19 cellular contexts compared by ENCODE assay signal in genomic region chr7:63065684-63066083, GRCh38.
A peak's percentile ranks its signal among the peaks of the same experiment; 100 is the strongest.
DNase-seq lines count a peak whose midpoint lies in the region; ATAC-seq and TF ChIP-seq lines count a peak whose summit lies in the region.
"Had no signal": no experiment of that assay in that cellular context is flagged by ENCODE, and none has a peak within 500 bp of the region (broad histone marks: within the 10 kb centered on the region; RNA-seq: fewer than 3 reads in every experiment).

No MANE protein-coding gene starts in this region.

- no peak overlapping the region for H3K4me2 ChIP-seq in SK-N-SH
- H3K4me2 ChIP-seq: BLaER1 had no signal

- peaks cover 3% of the 10 kb centered on the region; the same call in 1 of the 2 replicates for H3K9me2 ChIP-seq in SK-N-SH

- no peak overlapping the region for H3K4me3 Mint-ChIP-seq in type B pancreatic cell
- H3K4me3 Mint-ChIP-seq: B cell; CD4-positive, CD25-positive, alpha-beta regulatory T cell; CD8-positive, alpha-beta T cell had no signal

- H3K36me3 ChIP-seq in right atrium auricular region (no peaks in the 10 kb centered on the region), lung (ENCODE audit: control insufficient read depth in 2 of 2, insufficient read depth in 2 of 2, low read length in 2 of 2) (no peaks in the 10 kb centered on the region), SK-N-SH (replicated peaks in 1 of 2; ENCODE audit: control insufficient read depth in 1 of 2, insufficient read depth in 2 of 2, low read length in 1 of 2) (no peaks in the 10 kb centered on the region)
- H3K36me3 ChIP-seq: BLaER1 had no signal

- no peak overlapping the region for H2AFZ ChIP-seq in SK-N-SH (ENCODE audit: low read depth)
- H2AFZ ChIP-seq: GM23248 had no signal

- H3K4me3 ChIP-seq in right atrium auricular region (no peak overlapping the region), lung (no peak overlapping the region), SK-N-SH (ENCODE audit: low read depth in 2 of 2, low read length in 1 of 2) (no peak overlapping the region)
- H3K4me3 ChIP-seq: BLaER1, GM23248 had no signal

- CTCF ChIA-PET in SK-N-SH (lab: Yijun Ruan, JAX), result no interaction called here

- H3K9ac ChIP-seq in SK-N-SH, result no peak overlapping the region
- H3K9ac ChIP-seq: BLaER1, GM23248 had no signal

- no peaks in the 10 kb centered on the region for H3K4me1 ChIP-seq in right atrium auricular region
- H3K4me1 ChIP-seq in lung (ENCODE audit: control insufficient read depth in 2 of 2, insufficient read depth in 2 of 2, low read length in 2 of 2), result no peaks in the 10 kb centered on the region
- H3K4me1 ChIP-seq in SK-N-SH (ENCODE audit: control insufficient read depth in 1 of 2, insufficient read depth in 2 of 2, low read depth in 1 of 2, low read length in 1 of 2), result no peaks in the 10 kb centered on the region
- H3K4me1 ChIP-seq: BLaER1, Caco-2 had no signal

- no peak for TF ChIP-seq EP300 in SK-N-SH (IDR thresholded peaks at IDR 0.05; ENCODE audit: borderline replicate concordance in 1 of 2, low read depth in 1 of 2, low read length in 1 of 2)

- no peaks in the 10 kb centered on the region for H3K79me2 ChIP-seq in SK-N-SH (ENCODE audit: insufficient read depth)

- H3F3A ChIP-seq in SK-N-SH (replicated peaks; ENCODE audit: insufficient read depth), result no peaks in the 10 kb centered on the region

- TF ChIP-seq RAD21 in SK-N-SH (IDR thresholded peaks at IDR 0.05; ENCODE audit: low read length), result no peak

- intact Hi-C loops in cardiac septum (cut with DNase I), result no loop called here

- no peak for ATAC-seq in lung (ENCODE audit: insufficient read depth, low FRiP score)
- no peak for ATAC-seq in HG02970 (IDR thresholded peaks at IDR 0.05; ENCODE audit: low FRiP score, unreplicated experiment)
- ATAC-seq: CD8-positive, alpha-beta T cell; HCT116 had no signal

- no peaks in the 10 kb centered on the region for H3K4me1 Mint-ChIP-seq in type B pancreatic cell (ENCODE audit: unreplicated experiment)
- H3K4me1 Mint-ChIP-seq: B cell; CD4-positive, CD25-positive, alpha-beta regulatory T cell had no signal

- no peak overlapping the region for H3K27ac Mint-ChIP-seq in type B pancreatic cell
- H3K27ac Mint-ChIP-seq: B cell; CD4-positive, CD25-positive, alpha-beta regulatory T cell; CD8-positive, alpha-beta T cell had no signal

- H3K27ac ChIP-seq in right atrium auricular region (no peak overlapping the region), lung (ENCODE audit: low read depth in 1 of 2, low read length in 1 of 2) (no peak overlapping the region), SK-N-SH (ENCODE audit: low read depth in 2 of 2, low read length in 1 of 2) (no peak overlapping the region)
- H3K27ac ChIP-seq: 22Rv1, BLaER1, C4-2B, GM23248 had no signal

- peaks cover 16% of the 10 kb centered on the region for H3K9me3 Mint-ChIP-seq in type B pancreatic cell

- TF ChIP-seq CTCF in right atrium auricular region (IDR thresholded peaks at IDR 0.05) (no peak), lung (IDR thresholded peaks at IDR 0.05; ENCODE audit: control extremely low read depth, extremely low read depth) (no peak), type B pancreatic cell (conservative IDR thresholded peaks at IDR 0.05) (no peak), SK-N-SH (IDR thresholded peaks at IDR 0.05) (no peak)

- DNase-seq in cardiac septum (ENCODE audit: low spot score) (peak; percentile 27), right atrium auricular region (ENCODE audit: low spot score) (no peak), lung (ENCODE audit: low spot score) (peak; percentile 16), type B pancreatic cell (ENCODE audit: extremely low spot score, unreplicated experiment) (peak; percentile 22), NCI-H2029 treated with DMSO at 0.1 percent for 48 hours (lab: John Stamatoyannopoulos, UW) (no peak), SK-N-SH (no peak)
- DNase-seq: Caco-2; CD4-positive, CD25-positive, alpha-beta regulatory T cell; CD8-positive, alpha-beta T cell; DMS153; DND-41; GM23248; H7 had no signal

- H3K9me3 ChIP-seq in right atrium auricular region (peaks cover 0 to 19% of the 10 kb centered on the region in 2 donors), lung (ENCODE audit: control insufficient read depth in 2 of 2, insufficient read depth in 1 of 2, low read length in 1 of 2) (peaks cover 3 to 25% of the 10 kb centered on the region in 2 donors), SK-N-SH (no peaks in the 10 kb centered on the region)
- H3K9me3 ChIP-seq: Caco-2 had no signal

- H3K27me3 ChIP-seq in right atrium auricular region, result no peaks in the 10 kb centered on the region
- no peaks in the 10 kb centered on the region for H3K27me3 ChIP-seq in lung (ENCODE audit: control insufficient read depth, insufficient read depth)
- H3K27me3 ChIP-seq in SK-N-SH (ENCODE audit: insufficient read depth), result no peaks in the 10 kb centered on the region
- H3K27me3 ChIP-seq: BLaER1 had no signal

- H4K20me1 ChIP-seq in SK-N-SH (ENCODE audit: insufficient read depth), result no peaks in the 10 kb centered on the region
- H4K20me1 ChIP-seq: BLaER1 had no signal

- 42 to 56% methylated on average over 2 of the region's 2 CpGs for WGBS in lung, 2 donors
- 0% methylated on average over 2 of the region's 2 CpGs for WGBS in SK-N-SH (ENCODE audit: low lambda C conversion rate)

- H3K27me3 Mint-ChIP-seq in type B pancreatic cell, result no peaks in the 10 kb centered on the region
- H3K27me3 Mint-ChIP-seq: B cell; CD4-positive, CD25-positive, alpha-beta regulatory T cell had no signal

- no peaks in the 10 kb centered on the region for H3K36me3 Mint-ChIP-seq in type B pancreatic cell
- H3K36me3 Mint-ChIP-seq: CD4-positive, CD25-positive, alpha-beta regulatory T cell; CD8-positive, alpha-beta T cell had no signal

- POLR2A ChIA-PET in SK-N-SH (lab: Yijun Ruan, JAX), result no interaction called here

TF ChIP-seq in SK-N-SH, 30 proteins besides CTCF, POLR2A, EP300 and RAD21:
- TF ChIP-seq EZH2phosphoT487 (IDR thresholded peaks at IDR 0.05; ENCODE audit: borderline replicate concordance, low read depth), result no peak
- no peak for TF ChIP-seq NRF1 (IDR thresholded peaks at IDR 0.05; ENCODE audit: low read depth, low read length)
- TF ChIP-seq JUND (IDR thresholded peaks at IDR 0.05), result no peak
- TF ChIP-seq RFX5 (IDR thresholded peaks at IDR 0.05; ENCODE audit: low read length), result no peak
- TF ChIP-seq YY1 (IDR thresholded peaks at IDR 0.05; ENCODE audit: low read depth), result no peak
- TF ChIP-seq PBX3 (IDR thresholded peaks at IDR 0.05), result no peak
- TF ChIP-seq ELF1 (IDR thresholded peaks at IDR 0.05), result no peak
- no peak for TF ChIP-seq MEF2A (IDR thresholded peaks at IDR 0.05; ENCODE audit: borderline replicate concordance, low read depth)
- TF ChIP-seq TEAD4 (IDR thresholded peaks at IDR 0.05; ENCODE audit: borderline replicate concordance, insufficient read depth), result no peak
- no peak for TF ChIP-seq RXRA (IDR thresholded peaks at IDR 0.05; ENCODE audit: borderline replicate concordance, low read depth)
- no peak for TF ChIP-seq FOXJ3 (CRISPR knock-in tag; IDR thresholded peaks at IDR 0.05)
- no peak for TF ChIP-seq SIN3A (IDR thresholded peaks at IDR 0.05; ENCODE audit: borderline replicate concordance, low read depth, low read length)
- TF ChIP-seq SMC3 (IDR thresholded peaks at IDR 0.05; ENCODE audit: low read depth, low read length), result no peak

Comparison
In these comparisons a context has a peak if more than half of its experiments do, and no peak if none do; other contexts are left out.
1. DNase-seq: peak in cardiac septum (single experiment), lung (single experiment) and type B pancreatic cell (single experiment); none in right atrium auricular region (single experiment), NCI-H2029 treated with DMSO at 0.1 percent for 48 hours (single experiment) and SK-N-SH (single experiment).